ENCODE assay signal across 8 cellular contexts in the genomic region with DNA sequence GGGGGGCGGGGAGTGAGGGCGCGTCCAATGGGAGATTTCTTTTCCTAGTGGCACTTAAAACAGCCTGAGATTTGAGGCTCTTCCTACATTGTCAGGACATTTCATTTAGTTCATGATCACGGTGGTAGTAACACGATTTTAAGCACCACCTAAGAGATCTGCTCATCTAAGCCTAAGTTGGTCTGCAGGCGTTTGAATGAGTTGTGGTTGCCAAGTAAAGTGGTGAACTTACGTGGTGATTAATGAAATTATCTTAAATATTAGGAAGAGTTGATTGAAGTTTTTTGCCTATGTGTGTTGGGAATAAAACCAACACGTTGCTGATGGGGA. TPM values are rescaled to one million over a fixed set of nuclear protein-coding genes. Genes with fewer than 3 reads are reported as not detected.
DNase-seq lines count a peak whose midpoint lies in the region; ATAC-seq and TF ChIP-seq lines count a peak whose summit lies in the region.
"Had no signal": no experiment of that assay in that cellular context is flagged by ENCODE, and none has a peak within 500 bp of the region (broad histone marks: within the 10 kb centered on the region; RNA-seq: fewer than 3 reads in every experiment).

No MANE protein-coding gene starts in this region.

- peaks cover 24% of the 10 kb centered on the region for H3K4me1 Mint-ChIP-seq in activated CD8-positive, alpha-beta T cell treated with anti-CD3 and anti-CD28 coated beads, Interleukin-2, amount 10 ng/mL, durations not matched to agents 7 days and 5 days (ENCODE audit: low read depth)

- POLR2A ChIA-PET in activated CD8-positive, alpha-beta T cell treated with anti-CD3 and anti-CD28 coated beads, Interleukin-2, amount 10 ng/mL, durations not matched to agents 7 days and 5 days (lab: Charles Lee), result interaction anchor here (0.5 kb wide), 1 partner anchor 12 kb away, joined by 3 read pairs; no protein-coding TSS in a partner anchor

- H3K27ac Mint-ChIP-seq in activated CD8-positive, alpha-beta T cell treated with anti-CD3 and anti-CD28 coated beads, Interleukin-2, amount 10 ng/mL, durations not matched to agents 7 days and 5 days, result no peak overlapping the region

- CTCF ChIA-PET in activated CD8-positive, alpha-beta T cell treated with anti-CD3 and anti-CD28 coated beads, Interleukin-2, amount 10 ng/mL, durations not matched to agents 7 days and 5 days (lab: Charles Lee), result no interaction called here

- no peak for DNase-seq in HFF-Myc (ENCODE audit: extremely low read depth, low read depth)
- no peak for DNase-seq in activated CD8-positive, alpha-beta T cell treated with anti-CD3 and anti-CD28 coated beads, Interleukin-2, amount 10 ng/mL, durations not matched to agents 7 days and 5 days
- no peak for DNase-seq in putamen (ENCODE audit: low spot score)

- H3K4me1 ChIP-seq in stomach smooth muscle (ENCODE audit: control insufficient read depth, insufficient read depth, low read length), result peaks cover 17% of the 10 kb centered on the region

- H3K9me3 ChIP-seq in iPS-18c (ENCODE audit: control insufficient read depth, insufficient read depth, low read length) (no peaks in the 10 kb centered on the region), stomach smooth muscle (ENCODE audit: control insufficient read depth in 2 of 2, low read length in 2 of 2) (no peaks in the 10 kb centered on the region)

- H3K4me3 ChIP-seq in HFF-Myc (replicated peaks; ENCODE audit: low read depth, low read length), result peak overlapping the region; percentile 76
- peak overlapping the region; percentile 87 for H3K4me3 ChIP-seq in iPS-18c (ENCODE audit: insufficient read depth, low read depth, low read length)
- peak overlapping the region; percentile 77 to 85 for H3K4me3 ChIP-seq in stomach smooth muscle (ENCODE audit: low read length in 2 of 2)

- H3K27me3 Mint-ChIP-seq in activated CD8-positive, alpha-beta T cell treated with anti-CD3 and anti-CD28 coated beads, Interleukin-2, amount 10 ng/mL, durations not matched to agents 7 days and 5 days (ENCODE audit: low read depth), result no peaks in the 10 kb centered on the region

- no peaks in the 10 kb centered on the region for H3K27me3 ChIP-seq in stomach smooth muscle (ENCODE audit: control insufficient read depth in 1 of 2, insufficient read depth in 2 of 2, low read length in 2 of 2)

- no peak overlapping the region for H3K27ac ChIP-seq in stomach smooth muscle (ENCODE audit: low read length)

- H3K9ac ChIP-seq in stomach smooth muscle (ENCODE audit: low read length in 2 of 2), result peak overlapping the region; percentile 48 to 84

- no peaks in the 10 kb centered on the region for H3K36me3 ChIP-seq in stomach smooth muscle (ENCODE audit: control insufficient read depth in 2 of 2, insufficient read depth in 2 of 2, low read length in 2 of 2)

- H3K4me3 Mint-ChIP-seq in activated CD8-positive, alpha-beta T cell treated with anti-CD3 and anti-CD28 coated beads, Interleukin-2, amount 10 ng/mL, durations not matched to agents 7 days and 5 days, result peak overlapping the region; percentile 88

- no peak for ATAC-seq in activated CD8-positive, alpha-beta T cell treated with anti-CD3 and anti-CD28 coated beads, Interleukin-2, amount 10 ng/mL, durations not matched to agents 7 days and 5 days
- ATAC-seq in GM21723 (IDR thresholded peaks at IDR 0.05; ENCODE audit: unreplicated experiment), result no peak
- no peak for ATAC-seq in GM19467 (IDR thresholded peaks at IDR 0.05; ENCODE audit: unreplicated experiment)

- H3K36me3 Mint-ChIP-seq in activated CD8-positive, alpha-beta T cell treated with anti-CD3 and anti-CD28 coated beads, Interleukin-2, amount 10 ng/mL, durations not matched to agents 7 days and 5 days (ENCODE audit: low read depth), result peaks cover 4% of the 10 kb centered on the region

- TF ChIP-seq CTCF in HFF-Myc (IDR thresholded peaks at IDR 0.05; ENCODE audit: low read depth, low read length, missing control alignments), result no peak

- H3K9me3 Mint-ChIP-seq in activated CD8-positive, alpha-beta T cell treated with anti-CD3 and anti-CD28 coated beads, Interleukin-2, amount 10 ng/mL, durations not matched to agents 7 days and 5 days (ENCODE audit: insufficient read depth), result no peaks in the 10 kb centered on the region

RNA-seq across cellular contexts. Expression of a gene that starts 1.1 kb away (rescaled TPM):
- total RNA-seq in activated CD8-positive, alpha-beta T cell treated with anti-CD3 and anti-CD28 coated beads, Interleukin-2, amount 10 ng/mL, durations not matched to agents 7 days and 5 days, result 10 to 100 TPM; 51.2 to 58.0 TPM

RNA-seq across cellular contexts. Expression of a gene that starts 1.3 kb away (rescaled TPM):
- total RNA-seq in activated CD8-positive, alpha-beta T cell treated with anti-CD3 and anti-CD28 coated beads, Interleukin-2, amount 10 ng/mL, durations not matched to agents 7 days and 5 days, result not detected
- total RNA-seq: HT1080 had no signal
